ENCODE assay signal across 15 cellular contexts in genomic region chr7:20954711-20955641, GRCh38.
"Had no signal": no experiment of that assay in that cellular context is flagged by ENCODE, and none has a peak within 500 bp of the region (broad histone marks: within the 10 kb centered on the region; RNA-seq: fewer than 3 reads in every experiment).

No MANE protein-coding gene starts in this region.

- DNase-seq: activated CD4-positive, alpha-beta T cell treated with anti-CD3 and anti-CD28 coated beads for 4 hours; activated CD8-positive, alpha-beta memory T cell treated with anti-CD3 and anti-CD28 coated beads, Interleukin-2, amount 50 U/mL, for 48 hours; activated CD8-positive, alpha-beta T cell treated with anti-CD3 and anti-CD28 coated beads, Interleukin-2, amount 10 ng/mL, durations not matched to agents 7 days and 5 days; caudate nucleus; effector CD4-positive, alpha-beta T cell; psoas muscle; sigmoid colon; stimulated activated CD4-positive, alpha-beta T cell treated with anti-CD3 and anti-CD28 coated beads, Interleukin-2, amount 100 ng/mL, for 48 hours; stimulated activated naive CD4-positive, alpha-beta T cell treated with Interleukin-2 at 50 U/mL for 16 hours; SW 1271 had no signal

- ATAC-seq: activated CD8-positive, alpha-beta T cell treated with anti-CD3 and anti-CD28 coated beads, Interleukin-2, amount 10 ng/mL, durations not matched to agents 7 days and 5 days; gastroesophageal sphincter; psoas muscle had no signal

- H3K4me1 ChIP-seq: gastroesophageal sphincter, psoas muscle, sigmoid colon had no signal

- H3K27ac ChIP-seq: coronary artery, gastroesophageal sphincter, psoas muscle, sigmoid colon, VCaP had no signal

- H3K27ac Mint-ChIP-seq: activated CD8-positive, alpha-beta T cell treated with anti-CD3 and anti-CD28 coated beads, Interleukin-2, amount 10 ng/mL, durations not matched to agents 7 days and 5 days; nephron; type B pancreatic cell had no signal

- H3K9me3 ChIP-seq: gastroesophageal sphincter, psoas muscle, sigmoid colon had no signal

- H3K4me3 Mint-ChIP-seq: activated CD8-positive, alpha-beta T cell treated with anti-CD3 and anti-CD28 coated beads, Interleukin-2, amount 10 ng/mL, durations not matched to agents 7 days and 5 days; nephron; type B pancreatic cell had no signal

- H3K36me3 ChIP-seq: gastroesophageal sphincter, sigmoid colon had no signal

- H3K27me3 ChIP-seq: gastroesophageal sphincter, sigmoid colon had no signal

- H3K9me3 Mint-ChIP-seq: nephron, type B pancreatic cell had no signal

- H3K4me1 Mint-ChIP-seq: nephron had no signal

- H3K4me3 ChIP-seq: coronary artery, gastroesophageal sphincter, psoas muscle, sigmoid colon had no signal

- H3K36me3 Mint-ChIP-seq: type B pancreatic cell had no signal
